Comparison of ENCODE assay signal across 8 cellular contexts in the genomic region with DNA sequence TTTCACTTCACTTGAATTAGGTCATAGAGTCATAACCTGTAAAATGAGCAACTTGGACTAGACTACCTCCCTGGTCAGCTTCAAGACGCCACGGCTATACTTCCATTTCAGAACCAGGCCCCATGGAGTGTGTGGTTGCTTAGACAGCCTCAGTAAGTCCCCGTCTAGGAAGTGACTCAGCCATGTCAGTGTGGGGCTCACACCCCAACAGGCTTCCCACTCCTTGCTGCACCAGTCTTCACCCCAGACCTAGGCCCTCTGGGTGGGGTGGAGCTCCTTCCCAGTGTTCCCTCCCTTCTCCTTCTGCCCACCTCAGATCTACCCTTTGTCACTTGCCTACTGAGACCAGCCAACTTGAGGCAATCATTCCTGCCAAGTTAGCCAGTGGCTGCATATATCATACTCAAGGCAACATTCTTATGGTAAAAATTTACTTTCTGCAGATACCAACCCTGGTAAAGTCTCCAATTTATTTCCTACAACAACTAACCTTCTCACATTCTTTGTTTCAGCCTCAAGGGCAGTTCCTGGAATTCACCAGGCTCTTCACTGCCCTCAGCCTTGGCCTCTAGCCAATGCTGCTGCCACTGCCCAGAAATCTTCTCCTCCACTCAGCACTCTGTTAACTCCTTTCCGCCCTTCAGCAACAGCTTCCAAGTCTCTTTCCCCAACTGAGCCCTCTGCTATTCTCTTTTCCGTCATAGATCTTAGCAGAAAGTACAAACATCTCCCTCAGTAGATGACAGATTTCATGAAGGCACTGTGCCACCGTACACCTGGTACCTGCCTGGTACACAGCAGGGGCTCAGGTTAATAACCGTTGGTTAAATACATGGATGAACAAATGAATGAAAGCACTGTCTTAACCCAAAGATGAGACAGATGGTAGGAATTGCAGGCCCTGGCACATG. TPM values are rescaled to one million over a fixed set of nuclear protein-coding genes. Genes with fewer than 3 reads are reported as not detected.
DNase-seq lines count a peak whose midpoint lies in the region; ATAC-seq lines count a peak whose summit lies in the region.

No MANE protein-coding gene starts in this region.

- H2BK12ac ChIP-seq in trophoblast cell (ENCODE audit: low read length), result no peak overlapping the region

- no peaks in the 10 kb centered on the region for H3K4me1 ChIP-seq in trophoblast cell (ENCODE audit: control insufficient read depth in 1 of 2, insufficient read depth in 2 of 2, low read length in 2 of 2)

- H3K23ac ChIP-seq in trophoblast cell (ENCODE audit: low read length), result no peak overlapping the region

- no peaks in the 10 kb centered on the region for H3K27me3 ChIP-seq in trophoblast cell (ENCODE audit: insufficient read depth, low read length)

- no peaks in the 10 kb centered on the region for H3K36me3 ChIP-seq in trophoblast cell (ENCODE audit: control insufficient read depth in 1 of 2, insufficient read depth in 2 of 2, low read length in 2 of 2)

- H4K8ac ChIP-seq in trophoblast cell (ENCODE audit: low read depth, low read length), result no peak overlapping the region

- H2AFZ ChIP-seq in trophoblast cell (ENCODE audit: insufficient read depth, low read length, poor library complexity), result peak overlapping the region; percentile 46

- H2BK5ac ChIP-seq in trophoblast cell (ENCODE audit: low read depth, low read length, poor library complexity), result no peak overlapping the region

- H2AK5ac ChIP-seq in trophoblast cell (ENCODE audit: low read length), result no peak overlapping the region

- H3K27ac ChIP-seq in trophoblast cell (ENCODE audit: low read depth, low read length), result no peak overlapping the region

- H3K18ac ChIP-seq in trophoblast cell (ENCODE audit: low read length), result no peak overlapping the region

- H3K9me3 ChIP-seq in trophoblast cell (ENCODE audit: insufficient read depth, low read depth, low read length), result no peaks in the 10 kb centered on the region

- no peak overlapping the region for H2BK120ac ChIP-seq in trophoblast cell (ENCODE audit: insufficient read depth, low read length, poor library complexity)

- H4K91ac ChIP-seq in trophoblast cell (ENCODE audit: low read depth, low read length), result no peak overlapping the region

- no peaks in the 10 kb centered on the region for H3K79me2 ChIP-seq in trophoblast cell (ENCODE audit: control insufficient read depth, insufficient read depth, low read length, poor library complexity)

- H3K4ac ChIP-seq in trophoblast cell (ENCODE audit: low read depth, low read length), result no peak overlapping the region

- WGBS in trophoblast cell (ENCODE audit: extremely low coverage, insufficient coverage, insufficient read length), result no CpG with 5 or more reads among the region's 7 CpGs

- H4K12ac ChIP-seq in trophoblast cell (ENCODE audit: low read depth, low read length), result no peak overlapping the region

- no peak overlapping the region for H3K4me2 ChIP-seq in trophoblast cell (ENCODE audit: low read length)

- no peak overlapping the region for H3K9ac ChIP-seq in trophoblast cell (ENCODE audit: low read length)

- no peak overlapping the region for H3K4me3 ChIP-seq in trophoblast cell (ENCODE audit: low read depth, low read length)

- peak overlapping the region; percentile 11 for H3K14ac ChIP-seq in trophoblast cell (ENCODE audit: low read length)

- peak; percentile 88 for DNase-seq in Daoy (ENCODE audit: low read depth)
- DNase-seq in NCI-H226, result peak; percentile 85
- peak; percentile 38 for DNase-seq in epidermal melanocyte (ENCODE audit: insufficient read length, low spot score)
- DNase-seq in trophoblast cell, result peak in 1 of 2 donors; percentile 9
- DNase-seq in activated CD4-positive, alpha-beta T cell treated with anti-CD3 and anti-CD28 coated beads, Interleukin-2, amount 50 U/mL, for 48 hours, result no peak
- DNase-seq in T-helper 9 cell, result no peak

- ATAC-seq in HG03439 (IDR thresholded peaks at IDR 0.05; ENCODE audit: unreplicated experiment) (no peak), HG03432 (IDR thresholded peaks at IDR 0.05; ENCODE audit: unreplicated experiment) (no peak)

- H3K79me1 ChIP-seq in trophoblast cell (ENCODE audit: low read length), result no peaks in the 10 kb centered on the region

RNA-seq across cellular contexts. Expression of a gene that starts 31.3 kb away (rescaled TPM):
- total RNA-seq in Daoy (2014; rRNA removed; shearing (Covaris generic)), result 19.9 and 30.6 TPM in 2 replicates
- polyA plus RNA-seq in trophoblast cell (2013), result 16.3 and 17.2 TPM in 2 replicates

Comparison
In these comparisons a context has a peak if more than half of its experiments do, and no peak if none do; other contexts are left out.
1. DNase-seq: peak in Daoy (single experiment), NCI-H226 (single experiment) and epidermal melanocyte (single experiment); none in activated CD4-positive, alpha-beta T cell treated with anti-CD3 and anti-CD28 coated beads, Interleukin-2, amount 50 U/mL, for 48 hours (0 of 2) and T-helper 9 cell (single experiment).